In genomic region chr18:61322265-61322873, GRCh38 we compare ENCODE assay signal across 8 cellular contexts. TPM values are rescaled to one million over a fixed set of nuclear protein-coding genes. Genes with fewer than 3 reads are reported as not detected.
DNase-seq lines count a peak whose midpoint lies in the region; TF ChIP-seq lines count a peak whose summit lies in the region.

No MANE protein-coding gene starts in this region.

- H3K27ac ChIP-seq in Karpas-422 (ENCODE audit: low read length) (no peak overlapping the region), SJCRH30 (no peak overlapping the region), dorsolateral prefrontal cortex (peak overlapping the region in 25 of 59 donors; percentile 3 to 71 (median 33)), transverse colon (no peak overlapping the region)

- H3K36me3 Mint-ChIP-seq in mesothelial cell of epicardium, result no peaks in the 10 kb centered on the region

- H3K79me2 ChIP-seq in Karpas-422 (ENCODE audit: low read length), result no peaks in the 10 kb centered on the region

- H4K20me1 ChIP-seq in Karpas-422 (ENCODE audit: insufficient read depth, low read depth, low read length), result no peaks in the 10 kb centered on the region

- H3K27me3 ChIP-seq in HAP-1 (ENCODE audit: low read depth) (0 out of 2 replicates have a peak, but pooled peaks cover 2% of the 10 kb centered on the region), Karpas-422 (ENCODE audit: low read length) (no peaks in the 10 kb centered on the region), SJCRH30 (no peaks in the 10 kb centered on the region), dorsolateral prefrontal cortex (no peaks in the 10 kb centered on the region), transverse colon (no peaks in the 10 kb centered on the region)

- H3K4me2 ChIP-seq in Karpas-422 (ENCODE audit: low read depth, low read length, poor library complexity, severe bottlenecking), result no peak overlapping the region

- no peak overlapping the region for H3K4me3 ChIP-seq in HAP-1
- H3K4me3 ChIP-seq in Karpas-422 (ENCODE audit: low read length), result no peak overlapping the region
- no peak overlapping the region for H3K4me3 ChIP-seq in SJCRH30
- H3K4me3 ChIP-seq in dorsolateral prefrontal cortex, result no peak overlapping the region
- H3K4me3 ChIP-seq in transverse colon, result no peak overlapping the region

- in situ Hi-C loops in HAP-1 (cut with MboI; ENCODE audit: low sequenced_read_pairs), result loop anchor here (10.0 kb wide), 1 partner anchor 172 kb away; no protein-coding TSS in a partner anchor
- in situ Hi-C loops in transverse colon (cut with MboI; ENCODE audit: low pct_ligation_motif_present in 1 of 4, low pct_unique_long_range_greater_than_20kb in 1 of 4, low sequenced_read_pairs in 3 of 4), result loop anchor here in 2 of 4 donors (10.0 kb wide), 1 partner anchor 172 kb away; no protein-coding TSS in a partner anchor

- H3K9me3 Mint-ChIP-seq in mesothelial cell of epicardium, result peaks cover 4% of the 10 kb centered on the region

- H3K27ac Mint-ChIP-seq in mesothelial cell of epicardium, result no peak overlapping the region

- H3K9me3 ChIP-seq in HAP-1, result no peaks in the 10 kb centered on the region
- H3K9me3 ChIP-seq in Karpas-422 (ENCODE audit: low read length), result no peaks in the 10 kb centered on the region
- no peaks in the 10 kb centered on the region for H3K9me3 ChIP-seq in SJCRH30 (replicated peaks)
- H3K9me3 ChIP-seq in transverse colon, result no peaks in the 10 kb centered on the region

- no peak for TF ChIP-seq POLR2A in transverse colon (IDR thresholded peaks at IDR 0.05)

- DNase-seq in activated T-cell treated with anti-CD3 and anti-CD28 coated beads for 48 hours (ENCODE audit: low read depth), result peak; percentile 36
- DNase-seq in activated T-cell treated with anti-CD3 and anti-CD28 coated beads for 4 hours, result no peak
- peak; percentile 53 to 87 for DNase-seq in HAP-1 (ENCODE audit: low spot score in 2 of 2)
- DNase-seq in Karpas-422, result peak; percentile 87
- peak; percentile 51 to 77 for DNase-seq in SJCRH30
- peak; percentile 46 to 84 (median 76) for DNase-seq in dorsolateral prefrontal cortex
- DNase-seq in mesothelial cell of epicardium (ENCODE audit: low spot score in 2 of 2, unreplicated experiment in 2 of 2), result peak; percentile 42 to 81
- peak; percentile 64 for DNase-seq in transverse colon

- no peaks in the 10 kb centered on the region for H3K36me3 ChIP-seq in HAP-1 (replicated peaks)
- no peaks in the 10 kb centered on the region for H3K36me3 ChIP-seq in Karpas-422 (ENCODE audit: insufficient read depth, low read length)
- no peaks in the 10 kb centered on the region for H3K36me3 ChIP-seq in SJCRH30
- H3K36me3 ChIP-seq in transverse colon, result no peaks in the 10 kb centered on the region

- TF ChIP-seq CTCF in dorsolateral prefrontal cortex (IDR thresholded peaks at IDR 0.05 in 54 of 56, conservative IDR thresholded peaks at IDR 0.05 in 2 of 56; ENCODE audit: low read depth in 1 of 56, partially characterized antibody in 56 of 56) (peak; percentile 28 to 99 (median 90)), mesothelial cell of epicardium (IDR thresholded peaks at IDR 0.05; ENCODE audit: unreplicated experiment) (peak; percentile 65), transverse colon (IDR thresholded peaks at IDR 0.05) (peak; percentile 49 to 82 (median 67))

- H2AFZ ChIP-seq in Karpas-422 (ENCODE audit: low read length), result no peak overlapping the region

- no peak for TF ChIP-seq EP300 in transverse colon (IDR thresholded peaks at IDR 0.05; ENCODE audit: low read depth)

- WGBS in transverse colon (ENCODE audit: low coverage in 1 of 2), 2 donors, result 19 to 50% methylated on average over 2 to 9 of the region's 9 CpGs

- no peak overlapping the region for H3K4me3 Mint-ChIP-seq in mesothelial cell of epicardium

- H3K9ac ChIP-seq in Karpas-422 (ENCODE audit: low read length), result no peak overlapping the region

- no peaks in the 10 kb centered on the region for H3K4me1 ChIP-seq in HAP-1
- H3K4me1 ChIP-seq in Karpas-422 (ENCODE audit: low read length), result no peaks in the 10 kb centered on the region
- no peaks in the 10 kb centered on the region for H3K4me1 ChIP-seq in SJCRH30
- no peaks in the 10 kb centered on the region for H3K4me1 ChIP-seq in transverse colon

- H3K4me1 Mint-ChIP-seq in mesothelial cell of epicardium, result no peaks in the 10 kb centered on the region

- H3K9me2 ChIP-seq in Karpas-422 (replicated peaks; ENCODE audit: insufficient read depth, low read length), result no peaks in the 10 kb centered on the region

- H3K27me3 Mint-ChIP-seq in mesothelial cell of epicardium (ENCODE audit: low read depth), result peaks cover 7% of the 10 kb centered on the region

- intact Hi-C loops in dorsolateral prefrontal cortex (cut with DNase I) (loop anchor here in 1 of 2 donors (1.0 to 10.0 kb wide), 3 partner anchors 180 to 812 kb away; no protein-coding TSS in a partner anchor), transverse colon (cut with DNase I; ENCODE audit: low total_unique reads) (no loop called here)

RNA-seq across cellular contexts. Expression of gene CDH20, which starts 10.9 kb away (rescaled TPM):
- not detected in 2 replicates for total RNA-seq in Karpas-422 (2014; rRNA removed; shearing (Covaris generic); ENCODE audit: low replicate concordance)
- not detected in 2 replicates for total RNA-seq in SJCRH30 (2014; rRNA removed; shearing (Covaris generic))
- 10 to 100 TPM; 21.1 to 77.0 (median 41.3) TPM for total RNA-seq in dorsolateral prefrontal cortex
- total RNA-seq in mesothelial cell of epicardium, result 0.63 to 0.93 TPM (median 0.89 TPM) in 3 replicates
- total RNA-seq in transverse colon, result under 1 TPM in 1 of 4 donors, not detected in 3; 0.14 TPM

Comparison
In these comparisons a context has a peak if more than half of its experiments do, and no peak if none do; other contexts are left out.
1. RNA of gene CDH20, which starts 10.9 kb away (total RNA-seq): 21.1 to 77.0 TPM in dorsolateral prefrontal cortex; 0.63 to 0.93 TPM in mesothelial cell of epicardium, not detected in SJCRH30, not detected in Karpas-422 and 0.14 TPM in transverse colon; every median in the first group is over 10 times any median in the second.
2. Peak in every context shown above with its lines, with median percentiles within 50 percentile points of each other: CTCF ChIP-seq.